12 cellular contexts compared by ENCODE assay signal in genomic region chr17:43232021-43232699, GRCh38. TPM values are rescaled to one million over a fixed set of nuclear protein-coding genes. Genes with fewer than 3 reads are reported as not detected.
A peak's percentile ranks its signal among the peaks of the same experiment; 100 is the strongest.
DNase-seq lines count a peak whose midpoint lies in the region; ATAC-seq and TF ChIP-seq lines count a peak whose summit lies in the region.
"Not testable (repeated sequence)": the region's sequence is repeated elsewhere in the genome, so short reads cannot be mapped to it uniquely, and the experiment has no call there.
"Had no signal": no experiment of that assay in that cellular context is flagged by ENCODE, and none has a peak within 500 bp of the region (broad histone marks: within the 10 kb centered on the region; RNA-seq: fewer than 3 reads in every experiment).

No MANE protein-coding gene starts in this region.

- not testable (repeated sequence) for TF ChIP-seq EP300 in upper lobe of left lung (IDR thresholded peaks at IDR 0.05)

- peak overlapping the region in 5 of 7 donors; percentile 36 to 63 (median 48) for H3K4me3 Mint-ChIP-seq in CD8-positive, alpha-beta memory T cell

- WGBS in mammary epithelial cell (ENCODE audit: low coverage, missing lambda C conversion rate): 88% methylated on average over 18 of the region's 24 CpGs
- 74 to 80% methylated on average over 16 of the region's 24 CpGs for WGBS in heart right ventricle, 2 donors
- 58 to 75% methylated on average over 20 of the region's 24 CpGs for WGBS in upper lobe of left lung, 2 donors

- H4K20me1 ChIP-seq in mammary epithelial cell (ENCODE audit: insufficient read depth, low read length): not testable (repeated sequence)

- not testable (repeated sequence) for H3K36me3 ChIP-seq in CD8-positive, alpha-beta memory T cell (ENCODE audit: insufficient read depth, low read length); mammary epithelial cell (ENCODE audit: insufficient read depth, low read length); heart right ventricle; mucosa of stomach (ENCODE audit: control insufficient read depth, insufficient read depth, low read length); upper lobe of left lung

- dilution Hi-C loops in mammary epithelial cell (cut with HindIII; ENCODE audit: low sequenced_read_pairs): not testable (repeated sequence)

- H3K4me1 ChIP-seq in CD8-positive, alpha-beta memory T cell (ENCODE audit: insufficient read depth, low read length); mammary epithelial cell (ENCODE audit: insufficient read depth, low read length); heart right ventricle; mucosa of stomach (ENCODE audit: control insufficient read depth, insufficient read depth, low read length); upper lobe of left lung: not testable (repeated sequence)

- not testable (repeated sequence) for H3K27me3 Mint-ChIP-seq in CD8-positive, alpha-beta memory T cell

- H2AFZ ChIP-seq in mammary epithelial cell (ENCODE audit: low read depth, low read length): not testable (repeated sequence)

- not testable (repeated sequence) for H3K4me2 ChIP-seq in mammary epithelial cell (ENCODE audit: insufficient read depth, low read depth, low read length)

- TF ChIP-seq CTCF in mammary epithelial cell (conservative IDR thresholded peaks at IDR 0.05 in 1 of 2, IDR thresholded peaks at IDR 0.05 in 1 of 2; ENCODE audit: extremely low read depth in 1 of 2, insufficient read depth in 1 of 2, low read depth in 1 of 2, low read length in 2 of 2); heart right ventricle (IDR thresholded peaks at IDR 0.05); upper lobe of left lung (IDR thresholded peaks at IDR 0.05): not testable (repeated sequence)

- ATAC-seq in heart right ventricle; sciatic nerve; upper lobe of left lung (ENCODE audit: low FRiP score in 2 of 2): not testable (repeated sequence)

- not testable (repeated sequence) for H3K9me3 Mint-ChIP-seq in CD8-positive, alpha-beta memory T cell

- not testable (repeated sequence) for H3K79me2 ChIP-seq in mammary epithelial cell (ENCODE audit: insufficient read depth, low read length)

- POLR2A ChIA-PET in CD8-positive, alpha-beta memory T cell (lab: Charles Lee): not testable (repeated sequence)

- BruUV-seq in mammary epithelial cell (replicated peaks; lab: Mats Ljungman, UMichigan): TSS peak; percentile 97

- not testable (repeated sequence) for H3K4me1 Mint-ChIP-seq in CD8-positive, alpha-beta memory T cell

- intact Hi-C loops in mammary epithelial cell (cut with micrococcal nuclease); heart right ventricle (cut with DNase I); sciatic nerve (cut with DNase I): not testable (repeated sequence)

- not testable (repeated sequence) for H3K4me3 ChIP-seq in CD8-positive, alpha-beta memory T cell (ENCODE audit: low read length); mammary epithelial cell (replicated peaks in 1 of 3; ENCODE audit: insufficient read depth in 1 of 3, low read depth in 2 of 3, low read length in 3 of 3); mucosa of stomach (ENCODE audit: low read length)
- H3K4me3 ChIP-seq in heart right ventricle (peak overlapping the region in 5 of 10 donors; percentile 7 to 39 (median 13)), upper lobe of left lung (peak overlapping the region in 1 of 4 donors; percentile 5)

- H3K27me3 ChIP-seq in CD8-positive, alpha-beta memory T cell (ENCODE audit: insufficient read depth, low read length, poor library complexity, severe bottlenecking); mammary epithelial cell (ENCODE audit: insufficient read depth, low read length); heart right ventricle; mucosa of stomach (ENCODE audit: control insufficient read depth, insufficient read depth, low read length); upper lobe of left lung: not testable (repeated sequence)

- DNase-seq in CD8-positive, alpha-beta memory T cell: peak in 2 of 5 donors; percentile 29 to 60
- DNase-seq in RKO (ENCODE audit: low spot score): peak; percentile 42
- DNase-seq in activated CD8-positive, alpha-beta memory T cell treated with anti-CD3 and anti-CD28 coated beads for 24 hours: peak; percentile 50
- not testable (repeated sequence) for DNase-seq in mammary epithelial cell
- peak; percentile 31 to 53 for DNase-seq in heart right ventricle
- peak; percentile 79 for DNase-seq in sciatic nerve (ENCODE audit: low spot score)
- DNase-seq in upper lobe of left lung: peak in 1 of 2 donors; percentile 57

- in situ Hi-C loops in mammary epithelial cell (cut with MboI; ENCODE audit: low sequenced_read_pairs in 2 of 2): not testable (repeated sequence)

- H3K9ac ChIP-seq in mammary epithelial cell (ENCODE audit: insufficient read depth, low read length): not testable (repeated sequence)
- H3K9ac ChIP-seq in mucosa of stomach (ENCODE audit: low read length): peak overlapping the region; percentile 43

- not testable (repeated sequence) for TF ChIP-seq POLR2A in upper lobe of left lung (IDR thresholded peaks at IDR 0.05)

- H3K9me3 ChIP-seq in CD8-positive, alpha-beta memory T cell (ENCODE audit: low read length); mammary epithelial cell (replicated peaks; ENCODE audit: insufficient read depth, low read length); heart right ventricle; mucosa of stomach (ENCODE audit: control insufficient read depth, low read length); upper lobe of left lung: not testable (repeated sequence)

- CTCF ChIA-PET in CD8-positive, alpha-beta memory T cell (lab: Charles Lee); mammary epithelial cell (lab: Charles Lee; ENCODE audit: low non-redundant PET): not testable (repeated sequence)

- peak overlapping the region in 3 of 8 donors; percentile 5 to 88 (median 57) for H3K27ac Mint-ChIP-seq in CD8-positive, alpha-beta memory T cell

- not testable (repeated sequence) for H3K27ac ChIP-seq in CD8-positive, alpha-beta memory T cell (ENCODE audit: low read depth, low read length); mammary epithelial cell (ENCODE audit: insufficient read depth, low read depth, low read length)
- H3K27ac ChIP-seq in heart right ventricle: peak overlapping the region in 2 of 10 donors; percentile 57 to 66
- H3K27ac ChIP-seq in upper lobe of left lung: peak overlapping the region; percentile 31 to 70 (median 42)

- not testable (repeated sequence) for H3K36me3 Mint-ChIP-seq in CD8-positive, alpha-beta memory T cell

RNA-seq across cellular contexts. Expression of gene RNU2-1, which starts 1.6 kb away (rescaled TPM):
- total RNA-seq in CD8-positive, alpha-beta memory T cell: 1,000 to 10,000 TPM; 2,936 to 3,357 TPM
- polyA plus RNA-seq in CD8-positive, alpha-beta memory T cell: not detected
- total RNA-seq in mammary epithelial cell (1,000 to 10,000 TPM in 1 of 2 donors, not detected in 1; 2,951 TPM), heart right ventricle (1,000 to 10,000 TPM in 8 of 10 donors, 100 to 1,000 TPM in 2; 802 to 4,475 (median 3,039) TPM), sciatic nerve (9,260 TPM), upper lobe of left lung (1,000 to 10,000 TPM in 2 of 6 donors, not detected in 4; 5,003 to 8,653 TPM)
- polyA plus RNA-seq in mammary epithelial cell (not detected), heart right ventricle (not detected)
- not detected for polyA minus RNA-seq in mammary epithelial cell
- total RNA-seq: H7 had no signal

RNA-seq across cellular contexts. Expression of gene CCDC200, which starts 3.7 kb away (rescaled TPM):
- total RNA-seq in CD8-positive, alpha-beta memory T cell: under 1 TPM in 1 of 2 experiments, not detected in 1; 0.33 TPM
- polyA plus RNA-seq in CD8-positive, alpha-beta memory T cell: 0.90 TPM
- not detected for total RNA-seq in mammary epithelial cell
- polyA plus RNA-seq in mammary epithelial cell: not detected
- polyA minus RNA-seq in mammary epithelial cell: not detected
- total RNA-seq in heart right ventricle: not detected
- not detected for polyA plus RNA-seq in heart right ventricle
- total RNA-seq in sciatic nerve: 0.62 TPM
- total RNA-seq in upper lobe of left lung: 1 to 10 TPM in 1 of 6 donors, not detected in 5; 8.4 TPM
- total RNA-seq: activated T-cell treated with anti-CD3 and anti-CD28 coated beads, Interleukin-2, amount 50 U/mL, for 4 hours; CD8-positive, alpha-beta T cell; H7; Right ventricle myocardium inferior had no signal

RNA-seq across cellular contexts. Expression of gene TMEM106A, which starts 20.5 kb away (rescaled TPM):
- 10 to 100 TPM in 1 of 2 experiments, 1 to 10 TPM in 1; 8.8 to 10.2 TPM for total RNA-seq in CD8-positive, alpha-beta memory T cell
- 5.3 TPM for polyA plus RNA-seq in CD8-positive, alpha-beta memory T cell
- total RNA-seq in mammary epithelial cell (1 to 10 TPM; 2.0 to 4.7 TPM), heart right ventricle (10 to 100 TPM in 1 of 10 donors, 1 to 10 TPM in 9; 1.9 to 10.4 (median 2.7) TPM), sciatic nerve (25.5 TPM), upper lobe of left lung (10 to 100 TPM in 4 of 6 donors, 1 to 10 TPM in 2; 5.8 to 68.1 (median 16.9) TPM)
- polyA plus RNA-seq in mammary epithelial cell (1.9 TPM), heart right ventricle (1 to 10 TPM; 1.1 to 3.2 TPM)
- 21.3 TPM for polyA minus RNA-seq in mammary epithelial cell
